7 cellular contexts compared by ENCODE assay signal in genomic region chr16:3501412-3501761, GRCh38. TPM values are rescaled to one million over a fixed set of nuclear protein-coding genes. Genes with fewer than 3 reads are reported as not detected.
DNase-seq lines count a peak whose midpoint lies in the region; TF ChIP-seq lines count a peak whose summit lies in the region.
"Not testable (repeated sequence)": the region's sequence is repeated elsewhere in the genome, so short reads cannot be mapped to it uniquely, and the experiment has no call there.
"Had no signal": no experiment of that assay in that cellular context is flagged by ENCODE, and none has a peak within 500 bp of the region (broad histone marks: within the 10 kb centered on the region; RNA-seq: fewer than 3 reads in every experiment).

No MANE protein-coding gene starts in this region.

- H3K27ac Mint-ChIP-seq in CD8-positive, alpha-beta memory T cell: peak overlapping the region; percentile 82 to 94 (median 90)
- peak overlapping the region; percentile 95 for H3K27ac Mint-ChIP-seq in stimulated activated naive CD8-positive, alpha-beta T cell treated with anti-CD3 and anti-CD28 coated beads, Interleukin-15, Interleukin-2, amounts not matched to agents 100 ng/mL and 50 ng/mL, for 24 hours

- not testable (repeated sequence) for TF ChIP-seq POLR2A in Peyer's patch (IDR thresholded peaks at IDR 0.05)

- CTCF ChIA-PET in CD8-positive, alpha-beta memory T cell (lab: Charles Lee): interaction anchor here (0.9 to 1.9 kb wide), 4 partner anchors 8 to 234 kb away, joined by 3 to 7 read pairs (median 5); partner anchors contain the start of gene ZNF174

- H3K4me1 Mint-ChIP-seq in CD8-positive, alpha-beta memory T cell: peaks cover 46 to 63% (median 62%) of the 10 kb centered on the region in 3 donors
- H3K4me1 Mint-ChIP-seq in stimulated activated naive CD8-positive, alpha-beta T cell treated with anti-CD3 and anti-CD28 coated beads, Interleukin-15, Interleukin-2, amounts not matched to agents 100 ng/mL and 50 ng/mL, for 24 hours (ENCODE audit: low read depth): peaks cover 65% of the 10 kb centered on the region

- H3K36me3 Mint-ChIP-seq in CD8-positive, alpha-beta memory T cell: peaks cover 4 to 24% (median 8%) of the 10 kb centered on the region in 3 donors
- H3K36me3 Mint-ChIP-seq in stimulated activated naive CD8-positive, alpha-beta T cell treated with anti-CD3 and anti-CD28 coated beads, Interleukin-15, Interleukin-2, amounts not matched to agents 100 ng/mL and 50 ng/mL, for 24 hours (ENCODE audit: low read depth): peaks cover 15% of the 10 kb centered on the region

- H3K27ac ChIP-seq in CD8-positive, alpha-beta memory T cell (ENCODE audit: low read depth, low read length): peak overlapping the region; percentile 81
- peak overlapping the region; percentile 30 to 70 (median 55) for H3K27ac ChIP-seq in Peyer's patch
- peak overlapping the region; percentile 40 for H3K27ac ChIP-seq in angular gyrus (ENCODE audit: low read depth, low read length)

- not testable (repeated sequence) for H3K9me3 ChIP-seq in CD8-positive, alpha-beta memory T cell (ENCODE audit: low read length); Peyer's patch; mucosa of stomach (ENCODE audit: control insufficient read depth, low read length)

- H3K4me3 ChIP-seq in CD8-positive, alpha-beta memory T cell (ENCODE audit: low read length): peak overlapping the region; percentile 93
- peak overlapping the region; percentile 65 to 84 (median 80) for H3K4me3 ChIP-seq in Peyer's patch
- peak overlapping the region; percentile 77 for H3K4me3 ChIP-seq in fibroblast of villous mesenchyme (ENCODE audit: low read depth, low read length)
- H3K4me3 ChIP-seq in mucosa of stomach (ENCODE audit: low read length): peak overlapping the region; percentile 98

- not testable (repeated sequence) for H3K27me3 ChIP-seq in CD8-positive, alpha-beta memory T cell (ENCODE audit: insufficient read depth, low read length, poor library complexity, severe bottlenecking); Peyer's patch; mucosa of stomach (ENCODE audit: control insufficient read depth, insufficient read depth, low read length)

- H3K27me3 Mint-ChIP-seq in CD8-positive, alpha-beta memory T cell; stimulated activated naive CD8-positive, alpha-beta T cell treated with anti-CD3 and anti-CD28 coated beads, Interleukin-15, Interleukin-2, amounts not matched to agents 100 ng/mL and 50 ng/mL, for 24 hours: not testable (repeated sequence)

- POLR2A ChIA-PET in CD8-positive, alpha-beta memory T cell (lab: Charles Lee): interaction anchor here (1.6 to 2.4 kb wide), 2 partner anchors 8 to 44 kb away, joined by 3 to 12 read pairs; no protein-coding TSS in a partner anchor

- H3K36me3 ChIP-seq in CD8-positive, alpha-beta memory T cell (ENCODE audit: insufficient read depth, low read length); Peyer's patch; mucosa of stomach (ENCODE audit: control insufficient read depth, insufficient read depth, low read length): not testable (repeated sequence)

- not testable (repeated sequence) for TF ChIP-seq CTCF in Peyer's patch (IDR thresholded peaks at IDR 0.05); fibroblast of villous mesenchyme (IDR thresholded peaks at IDR 0.05; ENCODE audit: insufficient read depth, low read depth, low read length)

- H3K9me3 Mint-ChIP-seq in CD8-positive, alpha-beta memory T cell; stimulated activated naive CD8-positive, alpha-beta T cell treated with anti-CD3 and anti-CD28 coated beads, Interleukin-15, Interleukin-2, amounts not matched to agents 100 ng/mL and 50 ng/mL, for 24 hours: not testable (repeated sequence)

- H3K4me3 Mint-ChIP-seq in CD8-positive, alpha-beta memory T cell: peak overlapping the region; percentile 84 to 94 (median 90)
- peak overlapping the region; percentile 95 for H3K4me3 Mint-ChIP-seq in stimulated activated naive CD8-positive, alpha-beta T cell treated with anti-CD3 and anti-CD28 coated beads, Interleukin-15, Interleukin-2, amounts not matched to agents 100 ng/mL and 50 ng/mL, for 24 hours

- not testable (repeated sequence) for DNase-seq in CD8-positive, alpha-beta memory T cell; Peyer's patch; fibroblast of villous mesenchyme (ENCODE audit: low read depth)

- peak overlapping the region; percentile 65 for H3K9ac ChIP-seq in mucosa of stomach (ENCODE audit: low read length)

- peaks cover 43% of the 10 kb centered on the region for H3K4me1 ChIP-seq in CD8-positive, alpha-beta memory T cell (ENCODE audit: insufficient read depth, low read length)
- peaks cover 0 to 16% (median 1%) of the 10 kb centered on the region in 4 donors for H3K4me1 ChIP-seq in Peyer's patch
- H3K4me1 ChIP-seq in mucosa of stomach (ENCODE audit: control insufficient read depth, insufficient read depth, low read length): not testable (repeated sequence)

RNA-seq across cellular contexts. Expression of gene CLUAP1, which starts 0.6 kb away (rescaled TPM):
- total RNA-seq in CD8-positive, alpha-beta memory T cell: 10 to 100 TPM; 15.1 to 17.8 TPM
- 23.3 TPM for polyA plus RNA-seq in CD8-positive, alpha-beta memory T cell
- total RNA-seq in Peyer's patch (10 to 100 TPM in 1 of 4 donors, 1 to 10 TPM in 3; 6.6 to 37.1 (median 7.7) TPM), fibroblast of villous mesenchyme (14.5 and 22.0 TPM in 2 replicates)

RNA-seq across cellular contexts. Expression of gene C16orf90, which starts 6.1 kb away (rescaled TPM):
- not detected for total RNA-seq in CD8-positive, alpha-beta memory T cell
- polyA plus RNA-seq in CD8-positive, alpha-beta memory T cell: not detected
- not detected for total RNA-seq in Peyer's patch
- total RNA-seq in fibroblast of villous mesenchyme: not detected in 2 replicates
- total RNA-seq: temporal lobe had no signal

RNA-seq across cellular contexts. Expression of gene NAA60, which starts 57.9 kb away (rescaled TPM):
- 10 to 100 TPM; 33.1 to 33.9 TPM for total RNA-seq in CD8-positive, alpha-beta memory T cell
- 65.5 TPM for polyA plus RNA-seq in CD8-positive, alpha-beta memory T cell
- total RNA-seq in Peyer's patch (100 to 1,000 TPM in 2 of 4 donors, 10 to 100 TPM in 2; 80.9 to 110 (median 96.8) TPM), fibroblast of villous mesenchyme (10.0 and 16.8 TPM in 2 replicates)

RNA-seq across cellular contexts. Expression of gene ZNF597, which starts 58.1 kb away (rescaled TPM):
- 1 to 10 TPM; 2.4 TPM for total RNA-seq in CD8-positive, alpha-beta memory T cell
- polyA plus RNA-seq in CD8-positive, alpha-beta memory T cell: 1.3 TPM
- total RNA-seq in Peyer's patch (1 to 10 TPM; 1.1 to 3.3 (median 1.8) TPM), fibroblast of villous mesenchyme (3.2 and 5.2 TPM in 2 replicates)
